In the genomic region with DNA sequence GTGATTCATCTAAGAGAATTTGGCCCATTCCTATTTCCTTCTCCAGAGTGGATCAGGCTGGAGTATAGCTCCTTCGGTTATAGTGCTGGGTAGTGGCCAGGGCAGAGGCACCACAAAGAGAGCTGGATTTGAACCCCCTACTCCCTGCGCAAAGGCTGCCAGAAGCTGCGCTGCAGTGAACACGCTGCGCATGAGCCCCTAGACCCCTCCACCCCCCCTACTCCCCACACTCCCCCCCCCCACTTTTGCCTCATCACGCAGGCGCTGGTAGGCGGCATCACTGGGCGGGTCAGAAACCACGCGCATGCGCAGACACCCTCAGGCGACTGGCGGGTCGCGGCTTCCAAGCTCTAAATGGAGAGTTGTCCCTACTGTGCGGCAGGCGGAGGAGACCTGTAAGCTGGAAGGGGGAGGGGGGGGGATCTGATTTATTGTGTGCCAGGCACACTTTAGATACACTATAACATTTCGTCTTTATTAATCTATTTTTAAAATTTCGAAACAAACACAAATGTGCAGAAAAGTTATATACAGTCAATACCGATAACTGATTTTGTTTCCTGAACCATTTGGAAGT, we compare ENCODE assay signal across 8 cellular contexts. TPM values are rescaled to one million over a fixed set of nuclear protein-coding genes. Genes with fewer than 3 reads are reported as not detected.
DNase-seq lines count a peak whose midpoint lies in the region; ATAC-seq and TF ChIP-seq lines count a peak whose summit lies in the region.

No MANE protein-coding gene starts in this region.

- in situ Hi-C loops in transverse colon (cut with MboI; ENCODE audit: low pct_ligation_motif_present in 1 of 4, low pct_unique_long_range_greater_than_20kb in 1 of 4, low sequenced_read_pairs in 3 of 4): loop anchor here in 2 of 4 donors (10.0 to 25.0 kb wide), 2 partner anchors 73 to 200 kb away; a partner anchor contains a TSS

- H3K27me3 ChIP-seq in BLaER1 treated with 17β-estradiol and CSF1 and Interleukin-3, amounts not matched to agents 10 nM and 100 nM: no peaks in the 10 kb centered on the region
- H3K27me3 ChIP-seq in adrenal gland (no peaks in the 10 kb centered on the region), transverse colon (no peaks in the 10 kb centered on the region)

- peak overlapping the region; percentile 62 to 77 (median 64) for H3K4me3 ChIP-seq in BLaER1 treated with 17β-estradiol and CSF1 and Interleukin-3, amounts not matched to agents 10 nM and 100 nM
- peak overlapping the region in 2 of 4 donors; percentile 20 to 68 for H3K4me3 ChIP-seq in adrenal gland
- H3K4me3 ChIP-seq in transverse colon: peak overlapping the region; percentile 3 to 48 (median 35)

- H3K4me1 ChIP-seq in BLaER1 treated with 17β-estradiol and CSF1 and Interleukin-3, amounts not matched to agents 10 nM and 100 nM: peaks cover 19 to 54% (median 38%) of the 10 kb centered on the region in 10 experiments
- H3K4me1 ChIP-seq in adrenal gland (replicated peaks in 1 of 2) (peaks cover 4 to 26% of the 10 kb centered on the region in 2 donors), transverse colon (peaks cover 0 to 27% (median 21%) of the 10 kb centered on the region in 4 donors)

- peak overlapping the region; percentile 88 to 99 (median 96) for H3K4me2 ChIP-seq in BLaER1 treated with 17β-estradiol and CSF1 and Interleukin-3, amounts not matched to agents 10 nM and 100 nM

- H3K9ac ChIP-seq in BLaER1 treated with 17β-estradiol and CSF1 and Interleukin-3, amounts not matched to agents 10 nM and 100 nM: peak overlapping the region; percentile 68 to 81 (median 76)

- 2 to 24% (median 8%) methylated on average over 11 to 21 of the region's 21 CpGs for WGBS in adrenal gland, 4 donors
- 0 to 37% methylated on average over 5 to 21 of the region's 21 CpGs for WGBS in transverse colon (ENCODE audit: low coverage in 1 of 2), 2 donors

- peaks cover 0 to 28% (median 11%) of the 10 kb centered on the region in 11 experiments; a peak in 12 of 22 replicates for H4K20me1 ChIP-seq in BLaER1 treated with 17β-estradiol and CSF1 and Interleukin-3, amounts not matched to agents 10 nM and 100 nM

- H3K36me3 ChIP-seq in BLaER1 treated with 17β-estradiol and CSF1 and Interleukin-3, amounts not matched to agents 10 nM and 100 nM: peaks cover 11 to 40% (median 27%) of the 10 kb centered on the region in 11 experiments
- H3K36me3 ChIP-seq in adrenal gland (replicated peaks in 1 of 2): peaks cover 0 to 10% of the 10 kb centered on the region in 2 donors
- H3K36me3 ChIP-seq in transverse colon: peaks cover 0 to 13% (median 5%) of the 10 kb centered on the region in 4 donors

- no peaks in the 10 kb centered on the region for H3K9me3 ChIP-seq in BLaER1 treated with 17β-estradiol and CSF1 and Interleukin-3, amounts not matched to agents 10 nM and 100 nM (replicated peaks in 1 of 11)
- H3K9me3 ChIP-seq in adrenal gland (replicated peaks in 1 of 3) (no peaks in the 10 kb centered on the region), transverse colon (no peaks in the 10 kb centered on the region)

- TF ChIP-seq POLR2A in adrenal gland (IDR thresholded peaks at IDR 0.05) (peak in 1 of 2 donors; percentile 63), transverse colon (IDR thresholded peaks at IDR 0.05) (peak; percentile 15)

- intact Hi-C loops in adrenal gland (cut with DNase I): loop anchor here (5.0 to 10.0 kb wide), 2 partner anchors 75 to 203 kb away; a partner anchor contains a TSS
- intact Hi-C loops in left cardiac atrium (cut with DNase I): loop anchor here (2.0 to 10.0 kb wide), 4 partner anchors 40 to 75 kb away; a partner anchor contains a TSS
- intact Hi-C loops in posterior cingulate gyrus (cut with DNase I): loop anchor here (1.0 to 5.0 kb wide), 5 partner anchors 38 to 653 kb away; a partner anchor contains a TSS
- intact Hi-C loops in transverse colon (cut with DNase I; ENCODE audit: low total_unique reads): loop anchor here (1.0 to 5.0 kb wide), 2 partner anchors 40 to 73 kb away; a partner anchor contains a TSS

- no peak for TF ChIP-seq EP300 in transverse colon (IDR thresholded peaks at IDR 0.05; ENCODE audit: low read depth)

- TF ChIP-seq CTCF in adrenal gland (IDR thresholded peaks at IDR 0.05) (no peak), transverse colon (IDR thresholded peaks at IDR 0.05) (no peak)

- peak; percentile 39 for ATAC-seq in GM21515 (IDR thresholded peaks at IDR 0.05; ENCODE audit: unreplicated experiment)
- ATAC-seq in left cardiac atrium: peak; percentile 72 to 74

- DNase-seq in NCI-H1436 (lab: John Stamatoyannopoulos, UW): peak; percentile 89
- peak; percentile 79 for DNase-seq in SW480 (ENCODE audit: low spot score)
- peak; percentile 90 to 95 (median 94) for DNase-seq in adrenal gland
- DNase-seq in left cardiac atrium: peak; percentile 93
- peak; percentile 82 to 99 (median 92) for DNase-seq in posterior cingulate gyrus
- peak; percentile 92 for DNase-seq in transverse colon

- H3K27ac ChIP-seq in BLaER1 treated with 17β-estradiol and CSF1 and Interleukin-3, amounts not matched to agents 10 nM and 100 nM: peak overlapping the region in 10 of 11 experiments; percentile 39 to 71 (median 59); a peak in 19 of 22 replicates
- H3K27ac ChIP-seq in adrenal gland (peak overlapping the region; percentile 2 to 86 (median 67)), transverse colon (peak overlapping the region; percentile 77 to 84 (median 81))

RNA-seq across cellular contexts. Expression of a gene that starts 38.7 kb away (rescaled TPM):
- total RNA-seq in adrenal gland: 100 to 1,000 TPM in 5 of 8 donors, 10 to 100 TPM in 3; 86.5 to 175 (median 130) TPM
- polyA plus RNA-seq in adrenal gland: 100 to 1,000 TPM in 1 of 3 donors, 10 to 100 TPM in 2; 95.8 to 242 (median 96.5) TPM
- 10 to 100 TPM; 73.2 to 78.2 TPM for total RNA-seq in left cardiac atrium
- 100 to 1,000 TPM in 2 of 4 donors, 10 to 100 TPM in 2; 51.1 to 277 (median 99.7) TPM for total RNA-seq in transverse colon

RNA-seq across cellular contexts. Expression of a gene that starts 58.0 kb away (rescaled TPM):
- total RNA-seq in adrenal gland (1 to 10 TPM in 7 of 8 donors, under 1 TPM in 1; 0.42 to 9.2 (median 4.6) TPM), left cardiac atrium (under 1 TPM; 0.82 to 0.84 TPM), transverse colon (under 1 TPM in 2 of 4 donors, not detected in 2; 0.55 to 0.79 TPM)
- polyA plus RNA-seq in adrenal gland: 10 to 100 TPM in 1 of 3 donors, 1 to 10 TPM in 2; 3.5 to 13.5 (median 4.3) TPM
